9 cellular contexts compared by ENCODE assay signal in the genomic region with DNA sequence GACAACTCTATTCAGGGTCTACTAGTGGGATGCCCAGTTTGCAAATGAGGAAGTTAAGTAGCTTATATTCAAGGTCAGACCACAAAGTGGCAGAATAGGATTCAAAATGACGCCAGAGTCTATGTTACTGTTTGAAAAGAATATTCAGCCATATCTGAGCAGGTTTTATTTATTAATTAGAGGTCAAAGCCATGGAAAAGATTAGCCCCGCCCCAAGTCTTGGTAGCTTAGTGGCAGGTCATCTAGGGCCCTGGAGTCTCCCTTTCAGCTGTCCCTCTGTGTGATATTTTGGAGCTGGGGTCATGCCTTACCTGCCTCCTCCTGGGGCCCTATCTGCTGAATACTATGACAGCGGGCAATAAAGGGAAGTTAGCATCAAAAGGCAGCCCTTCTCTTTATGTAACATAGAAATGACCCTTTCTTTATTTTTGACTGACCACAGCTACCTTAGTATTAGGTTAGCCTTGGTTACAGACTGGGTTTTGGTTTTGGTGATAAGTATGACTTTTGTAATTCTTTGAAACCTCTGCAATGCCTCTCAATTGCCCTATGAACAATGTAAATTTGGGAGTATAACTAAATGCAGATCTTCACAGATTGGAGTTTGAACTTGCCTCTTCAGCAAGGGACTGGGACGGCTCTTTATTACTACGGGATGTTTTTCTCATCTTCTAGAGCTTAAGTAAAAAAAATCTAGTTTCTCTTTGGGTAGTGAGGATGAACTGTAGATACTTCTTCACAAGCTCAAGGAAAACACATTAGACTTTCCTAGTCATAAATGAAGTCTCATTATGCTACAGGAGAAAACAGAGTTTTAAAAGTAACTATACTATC.
DNase-seq lines count a peak whose midpoint lies in the region; ATAC-seq and TF ChIP-seq lines count a peak whose summit lies in the region.
"Had no signal": no experiment of that assay in that cellular context is flagged by ENCODE, and none has a peak within 500 bp of the region (broad histone marks: within the 10 kb centered on the region; RNA-seq: fewer than 3 reads in every experiment).

No MANE protein-coding gene starts in this region.

- H3K4me1 ChIP-seq in A673 (ENCODE audit: insufficient read depth, low read length, poor library complexity, severe bottlenecking) = no peaks in the 10 kb centered on the region

- peaks cover 18% of the 10 kb centered on the region for H3K4me1 Mint-ChIP-seq in WTC11

- H3K4me3 Mint-ChIP-seq in WTC11 = no peak overlapping the region

- no peaks in the 10 kb centered on the region for H3K9me3 ChIP-seq in A673 (ENCODE audit: low read depth, low read length, poor library complexity, severe bottlenecking)

- DNase-seq in A673 (ENCODE audit: low spot score) (peak; percentile 1), WTC11 (ENCODE audit: low spot score) (no peak), NCI-H446 treated with DMSO at 0.1 percent for 48 hours (lab: John Stamatoyannopoulos, UW) (no peak), NCI-H2196 treated with DMSO at 0.1 percent for 48 hours (lab: John Stamatoyannopoulos, UW; ENCODE audit: unreplicated experiment) (no peak)
- DNase-seq in stimulated activated CD4-positive, alpha-beta T cell treated with anti-CD3 and anti-CD28 coated beads, Interleukin-12 subunit alpha, Interleukin-12 subunit beta, amount 100 ng/mL, for 4 hours = no peak

- intact Hi-C loops in A673 (cut with micrococcal nuclease; ENCODE audit: unreplicated experiment) = no loop called here

- H3K27ac ChIP-seq in A673 (ENCODE audit: low read depth, low read length, poor library complexity, severe bottlenecking) = no peak overlapping the region

- POLR2A ChIA-PET in A673 (lab: Charles Lee; ENCODE audit: low non-redundant PET) (no interaction called here), WTC11 (lab: Charles Lee) (no interaction called here)

- H3K36me3 Mint-ChIP-seq in WTC11 = no peaks in the 10 kb centered on the region; the same call in 1 of the 2 replicates

- H3K27ac Mint-ChIP-seq in WTC11 = no peak overlapping the region

- no peaks in the 10 kb centered on the region for H3K27me3 ChIP-seq in A673 (replicated peaks; ENCODE audit: insufficient read depth, low read depth, low read length, poor library complexity)

- no TSS peak for BruUV-seq in A673 (replicated peaks; lab: Mats Ljungman, UMichigan)

- CTCF ChIA-PET in A673 (lab: Charles Lee) = no interaction called here
- CTCF ChIA-PET in WTC11 (lab: Charles Lee) = interaction anchor here (0.6 to 1.2 kb wide), 2 partner anchors 28 to 153 kb away, joined by 3 to 4 read pairs; partner anchors contain the start of gene ITGA4

- peak; percentile 40 for ATAC-seq in GM18907 (IDR thresholded peaks at IDR 0.05; ENCODE audit: unreplicated experiment)
- ATAC-seq in HG03378 (IDR thresholded peaks at IDR 0.05; ENCODE audit: unreplicated experiment) = peak; percentile 39
- peak; percentile 60 for ATAC-seq in WTC11
- no peak for ATAC-seq in GM18519 (IDR thresholded peaks at IDR 0.05; ENCODE audit: low FRiP score, unreplicated experiment)
- ATAC-seq: K562 had no signal

- H3K27me3 Mint-ChIP-seq in WTC11 (ENCODE audit: low read depth) = no peaks in the 10 kb centered on the region

- no peaks in the 10 kb centered on the region for H3K36me3 ChIP-seq in A673 (ENCODE audit: insufficient read depth, low read length, poor library complexity, severe bottlenecking)

- H3K4me3 ChIP-seq in A673 (ENCODE audit: low read depth, low read length, poor library complexity, severe bottlenecking) = no peak overlapping the region
- H3K4me3 ChIP-seq: K562 had no signal

- TF ChIP-seq CTCF in A673 (conservative IDR thresholded peaks at IDR 0.05; ENCODE audit: low read depth, low read length) (no peak; the same call in 1 of the 2 replicates), WTC11 (IDR thresholded peaks at IDR 0.05) (no peak)

- peaks cover 7% of the 10 kb centered on the region for H3K9me3 Mint-ChIP-seq in WTC11

TF ChIP-seq in WTC11, 78 proteins besides CTCF, POLR2A, EP300 and RAD21 (continues in another document):
- TF ChIP-seq, protein P1, sequence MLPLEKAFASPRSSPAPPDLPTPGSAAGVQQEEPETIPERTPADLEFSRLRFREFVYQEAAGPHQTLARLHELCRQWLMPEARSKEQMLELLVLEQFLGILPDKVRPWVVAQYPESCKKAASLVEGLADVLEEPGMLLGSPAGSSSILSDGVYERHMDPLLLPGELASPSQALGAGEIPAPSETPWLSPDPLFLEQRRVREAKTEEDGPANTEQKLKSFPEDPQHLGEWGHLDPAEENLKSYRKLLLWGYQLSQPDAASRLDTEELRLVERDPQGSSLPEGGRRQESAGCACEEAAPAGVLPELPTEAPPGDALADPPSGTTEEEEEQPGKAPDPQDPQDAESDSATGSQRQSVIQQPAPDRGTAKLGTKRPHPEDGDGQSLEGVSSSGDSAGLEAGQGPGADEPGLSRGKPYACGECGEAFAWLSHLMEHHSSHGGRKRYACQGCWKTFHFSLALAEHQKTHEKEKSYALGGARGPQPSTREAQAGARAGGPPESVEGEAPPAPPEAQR (CRISPR knock-in tag; IDR thresholded peaks at IDR 0.05) = no peak
- TF ChIP-seq, protein P2, sequence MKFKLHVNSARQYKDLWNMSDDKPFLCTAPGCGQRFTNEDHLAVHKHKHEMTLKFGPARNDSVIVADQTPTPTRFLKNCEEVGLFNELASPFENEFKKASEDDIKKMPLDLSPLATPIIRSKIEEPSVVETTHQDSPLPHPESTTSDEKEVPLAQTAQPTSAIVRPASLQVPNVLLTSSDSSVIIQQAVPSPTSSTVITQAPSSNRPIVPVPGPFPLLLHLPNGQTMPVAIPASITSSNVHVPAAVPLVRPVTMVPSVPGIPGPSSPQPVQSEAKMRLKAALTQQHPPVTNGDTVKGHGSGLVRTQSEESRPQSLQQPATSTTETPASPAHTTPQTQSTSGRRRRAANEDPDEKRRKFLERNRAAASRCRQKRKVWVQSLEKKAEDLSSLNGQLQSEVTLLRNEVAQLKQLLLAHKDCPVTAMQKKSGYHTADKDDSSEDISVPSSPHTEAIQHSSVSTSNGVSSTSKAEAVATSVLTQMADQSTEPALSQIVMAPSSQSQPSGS (CRISPR knock-in tag; IDR thresholded peaks at IDR 0.05; ENCODE audit: borderline replicate concordance, low read depth) = no peak
- TF ChIP-seq HMGXB4 (CRISPR knock-in tag; IDR thresholded peaks at IDR 0.05) (no peak), ETV6 (CRISPR knock-in tag; IDR thresholded peaks at IDR 0.05) (no peak), FOXP4 (CRISPR knock-in tag; IDR thresholded peaks at IDR 0.05) (no peak), ZNF416 (CRISPR knock-in tag; IDR thresholded peaks at IDR 0.05) (no peak), RELA (CRISPR knock-in tag; IDR thresholded peaks at IDR 0.05; ENCODE audit: borderline replicate concordance) (no peak), CREM (CRISPR knock-in tag; IDR thresholded peaks at IDR 0.05) (no peak), NR3C1 (CRISPR knock-in tag; conservative IDR thresholded peaks at IDR 0.05; ENCODE audit: low read depth) (no peak)
